Comparison of ENCODE assay signal across 8 cellular contexts in the genomic region with DNA sequence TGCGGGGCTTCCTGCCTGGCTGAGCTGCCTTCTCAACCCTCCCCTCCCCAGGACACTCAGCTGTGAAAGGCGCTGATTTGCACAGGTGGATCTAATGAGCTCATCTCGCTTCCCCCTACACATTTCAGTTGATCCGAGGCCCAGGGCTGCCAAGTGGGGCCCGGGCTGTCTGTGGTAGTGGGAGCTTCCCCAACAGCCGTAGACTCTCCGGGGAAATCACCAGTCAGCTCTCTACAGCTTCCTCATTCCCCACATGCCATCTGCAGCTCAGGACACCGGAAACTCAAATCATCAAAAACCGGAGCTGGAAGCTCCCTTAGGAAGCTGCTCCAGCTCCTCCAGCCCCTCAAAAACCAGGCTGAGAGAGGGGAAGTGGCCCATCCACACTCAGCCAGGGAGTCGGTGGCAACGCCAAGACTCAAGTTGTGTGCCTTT. TPM values are rescaled to one million over a fixed set of nuclear protein-coding genes. Genes with fewer than 3 reads are reported as not detected.
DNase-seq lines count a peak whose midpoint lies in the region; ATAC-seq and TF ChIP-seq lines count a peak whose summit lies in the region.

No MANE protein-coding gene starts in this region.

- H3K9me3 ChIP-seq in neural progenitor cell (ENCODE audit: low read depth): no peaks in the 10 kb centered on the region
- no peaks in the 10 kb centered on the region for H3K9me3 ChIP-seq in esophagus squamous epithelium

- intact Hi-C loops in activated CD4-positive, alpha-beta memory T cell treated with anti-CD3 and anti-CD28 coated beads for 36 hours (cut with micrococcal nuclease): no loop called here
- intact Hi-C loops in esophagus squamous epithelium (cut with DNase I): no loop called here

- CTCF ChIA-PET in activated CD4-positive, alpha-beta memory T cell treated with anti-CD3 and anti-CD28 coated beads for 36 hours (lab: Charles Lee): interaction anchor here (1.0 kb wide), 1 partner anchor 18 kb away, joined by 4 read pairs; no protein-coding TSS in a partner anchor

- H3K4me3 Mint-ChIP-seq in effector memory CD8-positive, alpha-beta T cell: no peak overlapping the region
- no peak overlapping the region for H3K4me3 Mint-ChIP-seq in neural progenitor cell
- no peak overlapping the region for H3K4me3 Mint-ChIP-seq in activated CD4-positive, alpha-beta memory T cell treated with anti-CD3 and anti-CD28 coated beads for 36 hours

- H4K20me1 ChIP-seq in neural progenitor cell (ENCODE audit: low read depth): no peaks in the 10 kb centered on the region

- H3K4me1 ChIP-seq in neural progenitor cell: peaks cover 33% of the 10 kb centered on the region
- no peaks in the 10 kb centered on the region for H3K4me1 ChIP-seq in esophagus squamous epithelium

- peak overlapping the region; percentile 31 for H2AFZ ChIP-seq in neural progenitor cell (replicated peaks)

- WGBS in esophagus squamous epithelium, 2 donors: 45 to 50% methylated on average over 6 to 8 of the region's 11 CpGs

- peaks cover 31% of the 10 kb centered on the region for H3F3A ChIP-seq in neural progenitor cell (ENCODE audit: low read depth)

- H3K4me3 ChIP-seq in neural progenitor cell: no peak overlapping the region
- H3K4me3 ChIP-seq in esophagus squamous epithelium: no peak overlapping the region

- no peaks in the 10 kb centered on the region for H3K4me1 Mint-ChIP-seq in effector memory CD8-positive, alpha-beta T cell (ENCODE audit: low read depth in 2 of 2)
- peaks cover 55% of the 10 kb centered on the region for H3K4me1 Mint-ChIP-seq in neural progenitor cell
- no peaks in the 10 kb centered on the region for H3K4me1 Mint-ChIP-seq in activated CD4-positive, alpha-beta memory T cell treated with anti-CD3 and anti-CD28 coated beads for 36 hours (ENCODE audit: low read depth)

- TF ChIP-seq CTCF in neural progenitor cell (IDR thresholded peaks at IDR 0.05) (no peak), omental fat pad (IDR thresholded peaks at IDR 0.05) (no peak), esophagus squamous epithelium (IDR thresholded peaks at IDR 0.05) (no peak)

- DNase-seq in effector memory CD8-positive, alpha-beta T cell: no peak
- no peak for DNase-seq in neural progenitor cell (ENCODE audit: low spot score)
- no peak for DNase-seq in activated CD4-positive, alpha-beta memory T cell treated with anti-CD3 and anti-CD28 coated beads for 36 hours
- DNase-seq in activated naive CD4-positive, alpha-beta T cell (lab: John Stamatoyannopoulos, UW): no peak
- DNase-seq in omental fat pad (ENCODE audit: low spot score): no peak
- DNase-seq in esophagus squamous epithelium (lab: John Stamatoyannopoulos, UW): no peak

- peak; percentile 33 for ATAC-seq in GM18861 (IDR thresholded peaks at IDR 0.05; ENCODE audit: unreplicated experiment)
- peak; percentile 74 for ATAC-seq in HG03354 (IDR thresholded peaks at IDR 0.05; ENCODE audit: poor library complexity, severe bottlenecking, unreplicated experiment)
- ATAC-seq in effector memory CD8-positive, alpha-beta T cell (replicated peaks): peak; percentile 10
- ATAC-seq in omental fat pad (ENCODE audit: low FRiP score): no peak

- POLR2A ChIA-PET in activated CD4-positive, alpha-beta memory T cell treated with anti-CD3 and anti-CD28 coated beads for 36 hours (lab: Charles Lee): no interaction called here

- H3K27ac ChIP-seq in neural progenitor cell (peak overlapping the region; percentile 87), esophagus squamous epithelium (peak overlapping the region in 1 of 4 donors; percentile 3)

- H3K36me3 ChIP-seq in neural progenitor cell: no peaks in the 10 kb centered on the region
- no peaks in the 10 kb centered on the region for H3K36me3 ChIP-seq in esophagus squamous epithelium

- H3K4me2 ChIP-seq in neural progenitor cell: no peak overlapping the region

- no peaks in the 10 kb centered on the region for H3K79me2 ChIP-seq in neural progenitor cell (ENCODE audit: low read depth)

- H3K9ac ChIP-seq in neural progenitor cell: no peak overlapping the region

- no peaks in the 10 kb centered on the region for H3K36me3 Mint-ChIP-seq in effector memory CD8-positive, alpha-beta T cell (ENCODE audit: insufficient read depth)
- no peaks in the 10 kb centered on the region for H3K36me3 Mint-ChIP-seq in neural progenitor cell
- no peaks in the 10 kb centered on the region for H3K36me3 Mint-ChIP-seq in activated CD4-positive, alpha-beta memory T cell treated with anti-CD3 and anti-CD28 coated beads for 36 hours

- TF ChIP-seq POLR2A in esophagus squamous epithelium (IDR thresholded peaks at IDR 0.05): no peak

- peaks cover 17 to 25% of the 10 kb centered on the region in 2 donors for H3K27me3 Mint-ChIP-seq in effector memory CD8-positive, alpha-beta T cell
- peaks cover 3% of the 10 kb centered on the region for H3K27me3 Mint-ChIP-seq in neural progenitor cell (ENCODE audit: insufficient read depth, low read depth)
- peaks cover 7% of the 10 kb centered on the region for H3K27me3 Mint-ChIP-seq in activated CD4-positive, alpha-beta memory T cell treated with anti-CD3 and anti-CD28 coated beads for 36 hours

- H3K27me3 ChIP-seq in neural progenitor cell (no peaks in the 10 kb centered on the region), esophagus squamous epithelium (no peaks in the 10 kb centered on the region)

- H3K27ac Mint-ChIP-seq in effector memory CD8-positive, alpha-beta T cell: no peak overlapping the region
- peak overlapping the region; percentile 97 for H3K27ac Mint-ChIP-seq in neural progenitor cell
- no peak overlapping the region for H3K27ac Mint-ChIP-seq in activated CD4-positive, alpha-beta memory T cell treated with anti-CD3 and anti-CD28 coated beads for 36 hours

- no peaks in the 10 kb centered on the region for H3K9me3 Mint-ChIP-seq in effector memory CD8-positive, alpha-beta T cell
- H3K9me3 Mint-ChIP-seq in neural progenitor cell: peaks cover 11% of the 10 kb centered on the region
- H3K9me3 Mint-ChIP-seq in activated CD4-positive, alpha-beta memory T cell treated with anti-CD3 and anti-CD28 coated beads for 36 hours: no peaks in the 10 kb centered on the region

RNA-seq across cellular contexts. Expression of a gene that starts 56.2 kb away (rescaled TPM):
- total RNA-seq in neural progenitor cell (ENCODE audit: low replicate concordance) (51.7 and 57.5 TPM in 2 replicates), omental fat pad (10 to 100 TPM; 21.4 to 33.5 (median 25.6) TPM), esophagus squamous epithelium (10 to 100 TPM in 3 of 4 donors, 1 to 10 TPM in 1; 3.6 to 19.8 (median 15.5) TPM)
- total RNA-seq in activated CD4-positive, alpha-beta memory T cell treated with anti-CD3 and anti-CD28 coated beads for 36 hours: 10 to 100 TPM; 26.0 to 28.0 TPM
